ENCODE assay signal across 10 cellular contexts in the genomic region with DNA sequence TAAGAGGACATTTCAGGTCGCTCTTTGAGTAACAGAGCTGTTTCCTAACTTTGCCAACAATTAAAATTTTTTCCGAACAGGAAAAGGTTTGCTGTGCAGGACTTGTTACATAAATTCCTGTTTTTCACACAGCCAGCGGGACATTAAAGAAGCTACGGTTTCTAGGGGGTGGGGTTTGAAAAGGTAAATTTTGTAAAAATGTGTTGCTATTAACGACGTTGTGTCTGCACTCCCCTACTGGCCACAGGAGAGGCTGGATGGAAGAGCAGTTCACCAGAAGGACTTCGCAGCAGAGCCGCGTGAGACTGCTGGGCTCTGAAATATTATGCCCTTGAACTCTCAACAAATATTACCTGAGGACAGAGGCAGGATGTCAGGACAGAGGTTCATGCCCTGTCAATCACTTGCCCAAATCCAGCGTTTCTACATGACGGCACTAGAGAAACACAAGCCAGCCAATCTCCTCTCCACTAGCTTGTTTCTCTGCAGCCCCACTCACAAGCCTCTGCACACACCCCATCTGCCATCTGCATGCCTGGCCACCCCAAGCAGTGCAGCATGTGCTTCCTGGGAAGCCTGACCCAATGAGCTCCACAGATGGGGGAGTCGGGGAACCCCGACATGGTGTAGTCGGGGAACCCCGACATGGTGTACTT.
DNase-seq lines count a peak whose midpoint lies in the region; ATAC-seq, FAIRE-seq and TF ChIP-seq lines count a peak whose summit lies in the region.
"Had no signal": no experiment of that assay in that cellular context is flagged by ENCODE, and none has a peak within 500 bp of the region (broad histone marks: within the 10 kb centered on the region; RNA-seq: fewer than 3 reads in every experiment).

No MANE protein-coding gene starts in this region.

- TF ChIP-seq EP300 in K562 (IDR thresholded peaks at IDR 0.05; ENCODE audit: low read length), result no peak

- H4K20me1 ChIP-seq in K562 (replicated peaks; ENCODE audit: control insufficient read depth, insufficient read depth, low read length), result 0 out of 2 replicates have a peak, but pooled peaks cover 5% of the 10 kb centered on the region

- WGBS in K562 (ENCODE audit: insufficient coverage, low coverage, missing lambda C conversion rate), result 0% methylated on average over 11 of the region's 15 CpGs
- 75% methylated on average over 14 of the region's 15 CpGs for WGBS in mesenchymal stem cell

- H3K9me3 ChIP-seq in K562 (replicated peaks; ENCODE audit: control insufficient read depth, insufficient read depth, low read depth, low read length) (no peaks in the 10 kb centered on the region), mesenchymal stem cell (ENCODE audit: control insufficient read depth, low read length) (no peaks in the 10 kb centered on the region), vagina (no peaks in the 10 kb centered on the region)

- TF ChIP-seq POLR2A in K562 (conservative IDR thresholded peaks at IDR 0.05) (no peak), vagina (IDR thresholded peaks at IDR 0.05) (no peak)

- H3K4me2 ChIP-seq in K562 (ENCODE audit: insufficient read depth, low read length) (no peak overlapping the region), mesenchymal stem cell (ENCODE audit: low read length, poor library complexity, severe bottlenecking) (no peak overlapping the region)

- H3K9me1 ChIP-seq in K562 (ENCODE audit: control insufficient read depth, insufficient read depth, low read length), result no peaks in the 10 kb centered on the region

- no peak overlapping the region for H3K18ac ChIP-seq in mesenchymal stem cell (ENCODE audit: low read depth in 1 of 2, low read length in 2 of 2)

- H3K79me2 ChIP-seq in K562 (ENCODE audit: control insufficient read depth, insufficient read depth, low read length), result no peaks in the 10 kb centered on the region

- no peak for TF ChIP-seq RAD21 in K562 (CRISPR knock-in tag; conservative IDR thresholded peaks at IDR 0.05 in 1 of 2, IDR thresholded peaks at IDR 0.05 in 1 of 2)

- H2AFZ ChIP-seq in K562 (ENCODE audit: low read depth, low read length), result no peak overlapping the region
- no peak overlapping the region for H2AFZ ChIP-seq in mesenchymal stem cell (ENCODE audit: low read depth, low read length)

- H3K4me3 ChIP-seq in K562, result no peak overlapping the region
- H3K4me3 ChIP-seq in mesenchymal stem cell (ENCODE audit: insufficient read depth in 1 of 2, low read depth in 1 of 2, low read length in 2 of 2), result peak overlapping the region in 1 of 2 experiments; percentile 39
- H3K4me3 ChIP-seq in vagina, result no peak overlapping the region

- no peak overlapping the region for H3K23ac ChIP-seq in mesenchymal stem cell (ENCODE audit: low read length in 2 of 2)

- H3K27ac ChIP-seq in K562 (ENCODE audit: extremely low read depth, low read depth, low read length), result no peak overlapping the region
- H3K27ac ChIP-seq in mesenchymal stem cell (ENCODE audit: low read length, poor library complexity, severe bottlenecking), result no peak overlapping the region
- H3K27ac ChIP-seq in vagina, result no peak overlapping the region

- H2BK120ac ChIP-seq in mesenchymal stem cell (ENCODE audit: low read depth, low read length), result no peak overlapping the region

- H3K14ac ChIP-seq in mesenchymal stem cell (ENCODE audit: low read length in 2 of 2), result no peak overlapping the region

- peak; percentile 53 for ATAC-seq in GM21360 (IDR thresholded peaks at IDR 0.05; ENCODE audit: unreplicated experiment)
- 0 out of 3 replicates have a peak, but pooled peaks have one; percentile 41 for ATAC-seq in K562
- ATAC-seq: HCT116 had no signal

- TF ChIP-seq CTCF in K562 (IDR thresholded peaks at IDR 0.05 in 2 of 3, conservative IDR thresholded peaks at IDR 0.05 in 1 of 3; ENCODE audit: insufficient read depth in 2 of 3, low read depth in 1 of 3, low read length in 3 of 3) (no peak), vagina (IDR thresholded peaks at IDR 0.05) (no peak)

- in situ Hi-C loops in K562 (cut with MboI), result no loop called here

- CTCF ChIA-PET in K562 (lab: Yijun Ruan, JAX; ENCODE audit: low intra/inter-chr PET ratio), result no interaction called here

- no peaks in the 10 kb centered on the region for H3K4me1 ChIP-seq in K562 (replicated peaks in 1 of 2; ENCODE audit: control insufficient read depth in 2 of 2, insufficient read depth in 2 of 2, low read length in 2 of 2)
- H3K4me1 ChIP-seq in mesenchymal stem cell (ENCODE audit: control insufficient read depth, insufficient read depth, low read depth, low read length), result peaks cover 26% of the 10 kb centered on the region
- peaks cover 69% of the 10 kb centered on the region for H3K4me1 ChIP-seq in vagina

- H3K36me3 ChIP-seq in K562 (ENCODE audit: control insufficient read depth, insufficient read depth, low read length) (no peaks in the 10 kb centered on the region), mesenchymal stem cell (ENCODE audit: control insufficient read depth in 1 of 2, insufficient read depth in 2 of 2, low read depth in 1 of 2, low read length in 2 of 2) (peaks cover 3 to 8% of the 10 kb centered on the region in 2 experiments), vagina (peaks cover 0 to 8% of the 10 kb centered on the region in 2 donors)

- no peak overlapping the region for H2BK12ac ChIP-seq in mesenchymal stem cell (ENCODE audit: low read length in 2 of 2)

- intact Hi-C loops in K562 (cut with micrococcal nuclease), result no loop called here
- intact Hi-C loops in vagina (cut with DNase I), result no loop called here

- peaks cover 25% of the 10 kb centered on the region for H3K79me1 ChIP-seq in mesenchymal stem cell (replicated peaks; ENCODE audit: low read length, poor library complexity, severe bottlenecking)

- no peak overlapping the region for H2BK15ac ChIP-seq in mesenchymal stem cell (ENCODE audit: low read depth, poor library complexity, severe bottlenecking)

- POLR2A ChIA-PET in K562 (lab: Yijun Ruan, JAX), result interaction anchor here (0.8 kb wide), 1 partner anchor 27 kb away, joined by 3 read pairs; no protein-coding TSS in a partner anchor

- no peak overlapping the region for H4K91ac ChIP-seq in mesenchymal stem cell (ENCODE audit: low read length)

- BruUV-seq in K562 (replicated peaks; lab: Mats Ljungman, UMichigan), result no TSS peak

- H3K27me3 ChIP-seq in K562 (ENCODE audit: control insufficient read depth in 2 of 2, insufficient read depth in 2 of 2, low read length in 2 of 2), result peaks cover 6 to 45% of the 10 kb centered on the region in 2 experiments; a peak in 3 of 5 replicates
- no peaks in the 10 kb centered on the region for H3K27me3 ChIP-seq in mesenchymal stem cell (ENCODE audit: control insufficient read depth in 1 of 2, insufficient read depth in 1 of 2, low read length in 2 of 2)
- H3K27me3 ChIP-seq in vagina, result no peaks in the 10 kb centered on the region

- H4K8ac ChIP-seq in mesenchymal stem cell (ENCODE audit: low read length), result no peak overlapping the region

- H3K9ac ChIP-seq in K562 (ENCODE audit: insufficient read depth in 1 of 2, low read depth in 2 of 2, low read length in 2 of 2), result no peak overlapping the region
- peak overlapping the region; percentile 52 for H3K9ac ChIP-seq in mesenchymal stem cell (ENCODE audit: low read length)

- H3K4ac ChIP-seq in mesenchymal stem cell (ENCODE audit: low read depth in 1 of 2, low read length in 2 of 2), result no peak overlapping the region

- no peak overlapping the region for H2BK5ac ChIP-seq in mesenchymal stem cell (ENCODE audit: low read depth, low read length, poor library complexity, severe bottlenecking)

- peak overlapping the region; percentile 17 for H2AK5ac ChIP-seq in mesenchymal stem cell (ENCODE audit: low read length, severe bottlenecking)

- FAIRE-seq in K562 (lab: Jason Lieb, UNC), result no peak
- FAIRE-seq: colon had no signal

- DNase-seq in CD1c-positive myeloid dendritic cell (ENCODE audit: extremely low spot score) (peak; percentile 6), K562 (ENCODE audit: extremely low read depth in 1 of 4, low spot score in 3 of 4) (no peak), mesenchymal stem cell (no peak), COLO829 (ENCODE audit: low spot score) (no peak), NCI-H524 treated with DMSO at 0.1 percent for 48 hours (lab: John Stamatoyannopoulos, UW) (no peak), SHP77 treated with DMSO at 0.1 percent for 48 hours (lab: John Stamatoyannopoulos, UW) (no peak), vagina (ENCODE audit: extremely low spot score in 2 of 2) (no peak)

TF ChIP-seq in K562, 482 proteins besides CTCF, POLR2A, EP300 and RAD21:
- TF ChIP-seq, protein P1, sequence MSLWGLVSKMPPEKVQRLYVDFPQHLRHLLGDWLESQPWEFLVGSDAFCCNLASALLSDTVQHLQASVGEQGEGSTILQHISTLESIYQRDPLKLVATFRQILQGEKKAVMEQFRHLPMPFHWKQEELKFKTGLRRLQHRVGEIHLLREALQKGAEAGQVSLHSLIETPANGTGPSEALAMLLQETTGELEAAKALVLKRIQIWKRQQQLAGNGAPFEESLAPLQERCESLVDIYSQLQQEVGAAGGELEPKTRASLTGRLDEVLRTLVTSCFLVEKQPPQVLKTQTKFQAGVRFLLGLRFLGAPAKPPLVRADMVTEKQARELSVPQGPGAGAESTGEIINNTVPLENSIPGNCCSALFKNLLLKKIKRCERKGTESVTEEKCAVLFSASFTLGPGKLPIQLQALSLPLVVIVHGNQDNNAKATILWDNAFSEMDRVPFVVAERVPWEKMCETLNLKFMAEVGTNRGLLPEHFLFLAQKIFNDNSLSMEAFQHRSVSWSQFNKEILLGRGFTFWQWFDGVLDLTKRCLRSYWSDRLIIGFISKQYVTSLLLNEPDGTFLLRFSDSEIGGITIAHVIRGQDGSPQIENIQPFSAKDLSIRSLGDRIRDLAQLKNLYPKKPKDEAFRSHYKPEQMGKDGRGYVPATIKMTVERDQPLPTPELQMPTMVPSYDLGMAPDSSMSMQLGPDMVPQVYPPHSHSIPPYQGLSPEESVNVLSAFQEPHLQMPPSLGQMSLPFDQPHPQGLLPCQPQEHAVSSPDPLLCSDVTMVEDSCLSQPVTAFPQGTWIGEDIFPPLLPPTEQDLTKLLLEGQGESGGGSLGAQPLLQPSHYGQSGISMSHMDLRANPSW (CRISPR knock-in tag; IDR thresholded peaks at IDR 0.05), result no peak
- TF ChIP-seq ZNF124 (CRISPR knock-in tag; IDR thresholded peaks at IDR 0.05) (no peak), NCOA4 (IDR thresholded peaks at IDR 0.05; ENCODE audit: partially characterized antibody) (no peak)
- TF ChIP-seq, protein P2, sequence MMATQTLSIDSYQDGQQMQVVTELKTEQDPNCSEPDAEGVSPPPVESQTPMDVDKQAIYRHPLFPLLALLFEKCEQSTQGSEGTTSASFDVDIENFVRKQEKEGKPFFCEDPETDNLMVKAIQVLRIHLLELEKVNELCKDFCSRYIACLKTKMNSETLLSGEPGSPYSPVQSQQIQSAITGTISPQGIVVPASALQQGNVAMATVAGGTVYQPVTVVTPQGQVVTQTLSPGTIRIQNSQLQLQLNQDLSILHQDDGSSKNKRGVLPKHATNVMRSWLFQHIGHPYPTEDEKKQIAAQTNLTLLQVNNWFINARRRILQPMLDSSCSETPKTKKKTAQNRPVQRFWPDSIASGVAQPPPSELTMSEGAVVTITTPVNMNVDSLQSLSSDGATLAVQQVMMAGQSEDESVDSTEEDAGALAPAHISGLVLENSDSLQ (IDR thresholded peaks at IDR 0.05), result 0 out of 2 replicates have a peak, but pooled peaks have one; percentile 12
TF ChIP-seq in K562: peak in this region for 1.
